ENCODE assay signal across 15 cellular contexts in the genomic region with DNA sequence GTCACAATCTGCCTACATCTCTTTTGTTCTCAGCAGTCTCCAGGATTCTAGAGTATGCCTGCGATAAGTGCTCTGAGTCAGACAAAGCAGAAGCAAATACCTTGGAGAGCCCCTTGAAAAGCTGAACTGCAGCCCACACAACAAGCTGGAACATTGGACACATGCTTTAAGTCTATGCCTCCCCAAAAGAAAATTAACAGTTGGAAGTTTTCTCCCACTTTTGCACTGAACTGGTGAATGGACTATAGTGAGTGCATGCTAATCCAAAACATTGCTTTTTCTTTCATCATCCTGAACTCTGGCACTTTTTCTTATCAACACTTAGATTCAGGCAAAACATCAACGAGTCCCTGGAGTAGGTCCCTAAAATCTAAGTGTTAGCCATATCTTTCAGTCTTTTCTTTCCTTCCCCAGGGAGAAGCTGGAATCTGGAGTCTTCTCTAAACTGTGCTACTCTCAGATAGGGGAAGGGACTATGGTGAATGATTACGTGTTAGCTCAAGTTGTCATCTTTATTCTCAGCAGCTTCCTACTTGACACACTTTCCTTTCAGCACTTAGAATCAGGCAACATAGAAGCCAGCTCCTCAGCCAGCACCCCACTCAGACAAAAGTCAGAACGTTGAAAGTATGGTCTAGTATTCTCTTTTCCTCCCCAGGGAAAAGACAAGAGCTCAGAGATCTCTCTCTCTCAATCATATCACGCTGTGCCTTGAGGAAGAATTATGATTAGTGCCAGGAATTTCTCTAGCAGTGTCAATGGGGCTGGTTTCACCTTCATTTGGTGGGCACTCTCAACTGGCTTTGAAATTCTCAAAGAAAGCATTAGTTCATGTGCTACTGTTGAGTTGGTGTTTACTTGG.
A peak's percentile ranks its signal among the peaks of the same experiment; 100 is the strongest.
DNase-seq lines count a peak whose midpoint lies in the region; ATAC-seq, FAIRE-seq and TF ChIP-seq lines count a peak whose summit lies in the region.
"Had no signal": no experiment of that assay in that cellular context is flagged by ENCODE, and none has a peak within 500 bp of the region (broad histone marks: within the 10 kb centered on the region; RNA-seq: fewer than 3 reads in every experiment).

No MANE protein-coding gene starts in this region.

- DNase-seq in NCI-H1417 (lab: John Stamatoyannopoulos, UW): peak in 2 of 3 experiments; percentile 15 to 50
- DNase-seq in NCI-H1417 treated with DMSO at 0.1 percent for 48 hours (lab: John Stamatoyannopoulos, UW): no peak
- peak; percentile 0 for DNase-seq in SW480 (ENCODE audit: low spot score)
- DNase-seq in left cardiac atrium: no peak
- DNase-seq in thoracic aorta (ENCODE audit: low spot score): no peak
- DNase-seq in GM12892 (ENCODE audit: insufficient read length): no peak
- DNase-seq in G401 (ENCODE audit: low spot score): no peak
- DNase-seq in activated naive CD4-positive, alpha-beta T cell treated with anti-CD3 and anti-CD28 coated beads for 36 hours: no peak
- DNase-seq: activated naive CD8-positive, alpha-beta T cell treated with anti-CD3 and anti-CD28 coated beads, Interleukin-2, amount 50 U/mL, for 24 hours; effector CD8-positive, alpha-beta T cell; NCI-H1930; retina; T-helper 9 cell had no signal

- no peak for TF ChIP-seq POLR2A in GM12892 (IDR thresholded peaks at IDR 0.05; ENCODE audit: low read depth, low read length)

- H3K27me3 ChIP-seq in thoracic aorta (replicated peaks; ENCODE audit: insufficient read depth): no peaks in the 10 kb centered on the region
- H3K27me3 ChIP-seq: suprapubic skin had no signal

- no peaks in the 10 kb centered on the region for H3K9me3 Mint-ChIP-seq in activated naive CD4-positive, alpha-beta T cell treated with anti-CD3 and anti-CD28 coated beads for 36 hours
- H3K9me3 Mint-ChIP-seq: activated naive CD8-positive, alpha-beta T cell treated with anti-CD3 and anti-CD28 coated beads, Interleukin-2, amount 50 U/mL, for 24 hours had no signal

- H3K36me3 ChIP-seq in thoracic aorta: no peaks in the 10 kb centered on the region
- H3K36me3 ChIP-seq: suprapubic skin had no signal

- H3K4me3 ChIP-seq in thoracic aorta: peak overlapping the region; percentile 18
- H3K4me3 ChIP-seq: suprapubic skin had no signal

- FAIRE-seq in GM12892 (lab: Jason Lieb, UNC): no peak

- peaks cover 11% of the 10 kb centered on the region for H3K4me1 Mint-ChIP-seq in activated naive CD4-positive, alpha-beta T cell treated with anti-CD3 and anti-CD28 coated beads for 36 hours (ENCODE audit: low read depth)

- H3K36me3 Mint-ChIP-seq in activated naive CD4-positive, alpha-beta T cell treated with anti-CD3 and anti-CD28 coated beads for 36 hours (ENCODE audit: low read depth): no peaks in the 10 kb centered on the region

- H3K27me3 Mint-ChIP-seq in activated naive CD4-positive, alpha-beta T cell treated with anti-CD3 and anti-CD28 coated beads for 36 hours (ENCODE audit: low read depth): no peaks in the 10 kb centered on the region
- H3K27me3 Mint-ChIP-seq: activated naive CD8-positive, alpha-beta T cell treated with anti-CD3 and anti-CD28 coated beads, Interleukin-2, amount 50 U/mL, for 24 hours had no signal

- CTCF ChIA-PET in activated naive CD4-positive, alpha-beta T cell treated with anti-CD3 and anti-CD28 coated beads for 36 hours (lab: Charles Lee): interaction anchor here (0.6 to 0.7 kb wide), 4 partner anchors 89 to 1256 kb away, joined by 3 to 4 read pairs (median 3); no protein-coding TSS in a partner anchor

- no peak overlapping the region for H3K27ac ChIP-seq in thoracic aorta
- H3K27ac ChIP-seq: 22Rv1, suprapubic skin had no signal

- no peak overlapping the region for H3K4me3 Mint-ChIP-seq in activated naive CD4-positive, alpha-beta T cell treated with anti-CD3 and anti-CD28 coated beads for 36 hours
- H3K4me3 Mint-ChIP-seq: activated naive CD8-positive, alpha-beta T cell treated with anti-CD3 and anti-CD28 coated beads, Interleukin-2, amount 50 U/mL, for 24 hours had no signal

- ATAC-seq in left cardiac atrium (peak; percentile 50 to 74), thoracic aorta (ENCODE audit: insufficient number of reproducible peaks, low FRiP score, low read depth) (no peak)
- ATAC-seq: activated naive CD8-positive, alpha-beta T cell treated with anti-CD3 and anti-CD28 coated beads, Interleukin-2, amount 50 U/mL, for 24 hours had no signal

- H3K27ac Mint-ChIP-seq in activated naive CD4-positive, alpha-beta T cell treated with anti-CD3 and anti-CD28 coated beads for 36 hours: no peak overlapping the region
- H3K27ac Mint-ChIP-seq: activated naive CD8-positive, alpha-beta T cell treated with anti-CD3 and anti-CD28 coated beads, Interleukin-2, amount 50 U/mL, for 24 hours had no signal

- no peak for TF ChIP-seq CTCF in thoracic aorta (IDR thresholded peaks at IDR 0.05)

- H3K4me1 ChIP-seq in thoracic aorta (ENCODE audit: control insufficient read depth in 1 of 2, low read depth in 2 of 2): peaks cover 0 to 14% of the 10 kb centered on the region in 2 donors
- H3K4me1 ChIP-seq: suprapubic skin had no signal

- intact Hi-C loops in left cardiac atrium (cut with DNase I): no loop called here
- intact Hi-C loops in activated naive CD4-positive, alpha-beta T cell treated with anti-CD3 and anti-CD28 coated beads for 36 hours (cut with micrococcal nuclease): no loop called here

- in situ Hi-C loops in G401 (cut with HindIII; ENCODE audit: low sequenced_read_pairs): no loop called here

- H3K9me3 ChIP-seq in thoracic aorta: no peaks in the 10 kb centered on the region
- H3K9me3 ChIP-seq: suprapubic skin had no signal

Comparison
In these comparisons a context has a peak if more than half of its experiments do, and no peak if none do; other contexts are left out.
1. DNase-seq: peak in NCI-H1417 (2 of 3) and SW480 (single experiment); none in NCI-H1417 treated with DMSO at 0.1 percent for 48 hours (single experiment), left cardiac atrium (single experiment), thoracic aorta (single experiment), GM12892 (single experiment), G401 (single experiment) and activated naive CD4-positive, alpha-beta T cell treated with anti-CD3 and anti-CD28 coated beads for 36 hours (single experiment).